Comparison of ENCODE assay signal across 8 cellular contexts in the genomic region with DNA sequence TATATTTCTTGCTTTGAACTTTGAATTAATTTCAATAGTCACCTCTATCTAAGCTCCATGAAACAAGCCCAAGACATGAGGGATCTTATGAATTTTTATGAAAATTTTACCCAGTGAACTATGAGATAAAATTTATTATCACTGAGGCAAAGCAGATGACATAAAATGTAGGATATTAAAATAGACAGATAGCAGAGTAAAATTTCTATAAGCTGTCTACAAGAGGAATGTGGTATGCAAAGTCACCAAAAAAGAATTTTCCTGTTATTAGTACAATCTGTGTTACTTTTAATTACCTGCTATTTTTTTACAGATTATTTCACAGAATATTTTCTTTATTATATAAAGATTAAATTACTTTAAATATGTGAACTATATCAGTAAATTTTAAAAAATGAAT.
"Had no signal": no experiment of that assay in that cellular context is flagged by ENCODE, and none has a peak within 500 bp of the region (broad histone marks: within the 10 kb centered on the region; RNA-seq: fewer than 3 reads in every experiment).

No MANE protein-coding gene starts in this region.

- H2AFZ ChIP-seq: GM23248 had no signal

- DNase-seq: GM23248, GOT3, H9, HCEC 1CT, KBM-7 had no signal

- H3K9ac ChIP-seq: GM23248, KMS-11 had no signal

- ATAC-seq: HepG2 had no signal

- FAIRE-seq: HepG2 had no signal

- H3K4me2 ChIP-seq: KMS-11 had no signal

- H3K4me3 ChIP-seq: GM23248 had no signal

- H3K27ac ChIP-seq: GM23248, HL-60, KMS-11 had no signal
